Comparison of ENCODE assay signal across 1 cellular context in the genomic region with DNA sequence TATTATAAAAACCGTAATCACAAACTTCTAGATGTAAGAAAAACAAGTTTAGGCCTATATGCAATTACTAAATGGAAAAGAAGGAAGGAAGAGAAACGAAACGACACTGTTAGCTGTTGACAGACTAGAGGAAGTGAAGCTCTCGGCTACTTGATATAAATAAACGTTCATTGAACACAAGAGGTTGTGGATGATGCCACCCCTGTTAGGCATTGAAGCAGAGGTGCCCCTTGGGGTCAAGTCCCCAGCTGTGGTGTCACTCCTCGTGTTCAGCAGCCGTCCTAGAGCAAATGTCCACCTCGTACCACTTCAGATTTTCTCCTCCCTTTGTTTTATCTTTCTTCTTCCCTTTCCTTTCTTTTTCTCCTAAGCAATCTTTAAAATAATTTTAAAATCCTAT.
TF ChIP-seq lines count a peak whose summit lies in the region.

No MANE protein-coding gene starts in this region.

TF ChIP-seq in SK-N-SH treated with all-trans-retinoic acid at 6 μM for 48 hours, 23 proteins besides CTCF, POLR2A, EP300 and RAD21 (continued from another document):
- TF ChIP-seq, protein P1, sequence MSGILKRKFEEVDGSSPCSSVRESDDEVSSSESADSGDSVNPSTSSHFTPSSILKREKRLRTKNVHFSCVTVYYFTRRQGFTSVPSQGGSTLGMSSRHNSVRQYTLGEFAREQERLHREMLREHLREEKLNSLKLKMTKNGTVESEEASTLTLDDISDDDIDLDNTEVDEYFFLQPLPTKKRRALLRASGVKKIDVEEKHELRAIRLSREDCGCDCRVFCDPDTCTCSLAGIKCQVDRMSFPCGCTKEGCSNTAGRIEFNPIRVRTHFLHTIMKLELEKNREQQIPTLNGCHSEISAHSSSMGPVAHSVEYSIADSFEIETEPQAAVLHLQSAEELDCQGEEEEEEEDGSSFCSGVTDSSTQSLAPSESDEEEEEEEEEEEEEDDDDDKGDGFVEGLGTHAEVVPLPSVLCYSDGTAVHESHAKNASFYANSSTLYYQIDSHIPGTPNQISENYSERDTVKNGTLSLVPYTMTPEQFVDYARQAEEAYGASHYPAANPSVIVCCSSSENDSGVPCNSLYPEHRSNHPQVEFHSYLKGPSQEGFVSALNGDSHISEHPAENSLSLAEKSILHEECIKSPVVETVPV (CRISPR knock-in tag; IDR thresholded peaks at IDR 0.05), result no peak
TF ChIP-seq in SK-N-SH treated with all-trans-retinoic acid at 6 μM for 48 hours: peak in this region for 0.
